ENCODE assay signal across 1 cellular context in genomic region chr9:92762781-92763708, GRCh38.
TF ChIP-seq lines count a peak whose summit lies in the region.

No MANE protein-coding gene starts in this region.

TF ChIP-seq in K562, 482 proteins besides CTCF, POLR2A, EP300 and RAD21 (continued from another document):
- no peak for TF ChIP-seq E2F1 (CRISPR knock-in tag; IDR thresholded peaks at IDR 0.05)
TF ChIP-seq in K562: peak in this region for 4.
